In genomic region chr17:38492067-38493040, GRCh38 we compare ENCODE assay signal across 8 cellular contexts.
A peak's percentile ranks its signal among the peaks of the same experiment; 100 is the strongest.
DNase-seq lines count a peak whose midpoint lies in the region; ATAC-seq, FAIRE-seq and TF ChIP-seq lines count a peak whose summit lies in the region.
"Not testable (repeated sequence)": the region's sequence is repeated elsewhere in the genome, so short reads cannot be mapped to it uniquely, and the experiment has no call there.

No MANE protein-coding gene starts in this region.

- peak; percentile 82 for DNase-seq in DMS114 treated with DMSO at 0.1 percent for 48 hours (lab: John Stamatoyannopoulos, UW; ENCODE audit: unreplicated experiment)
- peak; percentile 77 to 80 for DNase-seq in Kasumi-1 (lab: John Stamatoyannopoulos, UW)
- peak; percentile 17 for DNase-seq in NK-92 (lab: John Stamatoyannopoulos, UW; ENCODE audit: unreplicated experiment)
- DNase-seq in activated CD4-positive, alpha-beta T cell treated with anti-CD3 and anti-CD28 coated beads for 1 hour, result peak; percentile 84
- peak; percentile 85 for DNase-seq in astrocyte of the spinal cord (ENCODE audit: low read depth, low spot score)
- DNase-seq in left cardiac atrium, result peak; percentile 91
- DNase-seq in pancreas, result peak; percentile 85 to 99 (median 94)
- peak; percentile 86 for DNase-seq in stimulated activated naive CD4-positive, alpha-beta T cell treated with Interleukin-2 at 50 U/mL for 16 hours (lab: John Stamatoyannopoulos, UW)

- H3K27ac ChIP-seq in pancreas, result not testable (repeated sequence)

- intact Hi-C loops in left cardiac atrium (cut with DNase I), result loop anchor here in 1 of 2 donors (5.0 kb wide), 1 partner anchor 175 kb away; no protein-coding TSS in a partner anchor
- intact Hi-C loops in pancreas (cut with DNase I), result loop anchor here in 2 of 3 donors (5.0 to 10.0 kb wide), 2 partner anchors 170 to 172 kb away; no protein-coding TSS in a partner anchor

- H3K4me1 ChIP-seq in pancreas, result not testable (repeated sequence)

- not testable (repeated sequence) for H3K36me3 ChIP-seq in pancreas

- in situ Hi-C loops in astrocyte of the spinal cord (cut with HindIII; ENCODE audit: low sequenced_read_pairs), result not testable (repeated sequence)

- peak; percentile 52 to 80 for ATAC-seq in left cardiac atrium
- ATAC-seq in pancreas, result peak; percentile 70 to 97 (median 86)

- FAIRE-seq in pancreas (lab: Jason Lieb, UNC), result not testable (repeated sequence)

- TF ChIP-seq CTCF in astrocyte of the spinal cord (IDR thresholded peaks at IDR 0.05; ENCODE audit: low read depth, low read length) (peak; percentile 76), pancreas (IDR thresholded peaks at IDR 0.05) (peak; percentile 35 to 65 (median 52))

- H3K9me3 ChIP-seq in pancreas, result not testable (repeated sequence)

- not testable (repeated sequence) for H3K27me3 ChIP-seq in pancreas

- 44 to 45% methylated on average over 14 of the region's 14 CpGs for WGBS in pancreas, 2 donors

- H3K4me3 ChIP-seq in astrocyte of the spinal cord (ENCODE audit: low read depth, low read length); pancreas: not testable (repeated sequence)

Comparison
In these comparisons a context has a peak if more than half of its experiments do, and no peak if none do; other contexts are left out.
1. DNase-seq: peak in every context shown above with its lines; median percentile 94 in pancreas; 91 in left cardiac atrium; 86 in stimulated activated naive CD4-positive, alpha-beta T cell treated with Interleukin-2 at 50 U/mL for 16 hours; 85 in astrocyte of the spinal cord; 84 in activated CD4-positive, alpha-beta T cell treated with anti-CD3 and anti-CD28 coated beads for 1 hour; 82 in DMS114 treated with DMSO at 0.1 percent for 48 hours; 78 in Kasumi-1; 17 in NK-92.